Comparison of ENCODE assay signal across 2 cellular contexts in the genomic region with DNA sequence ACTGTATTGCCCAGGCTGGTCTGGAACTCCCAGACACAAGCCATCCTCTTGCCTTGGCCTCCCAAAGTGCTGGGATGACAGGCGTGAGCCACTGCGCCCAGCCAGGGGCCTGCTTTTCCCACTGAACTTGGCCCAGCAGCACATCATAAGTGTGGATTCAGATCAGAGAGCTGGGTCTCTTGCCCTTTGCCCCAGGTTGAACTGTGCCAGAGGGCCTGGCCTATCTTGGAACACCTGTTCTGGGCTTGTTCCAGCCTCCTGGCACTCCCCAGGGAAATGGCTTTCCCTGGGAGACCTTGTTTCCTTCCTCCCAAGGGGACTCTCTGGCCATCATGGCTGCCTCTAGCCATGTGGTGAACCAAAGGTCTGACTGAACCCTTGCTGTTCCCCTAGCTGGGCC.
TF ChIP-seq lines count a peak whose summit lies in the region.

No MANE protein-coding gene starts in this region.

TF ChIP-seq in liver, 16 proteins besides CTCF, POLR2A, EP300 and RAD21:
- TF ChIP-seq TAF1 (conservative IDR thresholded peaks at IDR 0.05): no peak
- TF ChIP-seq HNF4A (conservative IDR thresholded peaks at IDR 0.05): peak; percentile 76 to 77
- peak; percentile 31 for TF ChIP-seq HNF4G (IDR thresholded peaks at IDR 0.05)
- peak; percentile 79 for TF ChIP-seq SP1 (IDR thresholded peaks at IDR 0.05)
- no peak for TF ChIP-seq NR2F2 (IDR thresholded peaks at IDR 0.05)
- TF ChIP-seq, protein P1, sequence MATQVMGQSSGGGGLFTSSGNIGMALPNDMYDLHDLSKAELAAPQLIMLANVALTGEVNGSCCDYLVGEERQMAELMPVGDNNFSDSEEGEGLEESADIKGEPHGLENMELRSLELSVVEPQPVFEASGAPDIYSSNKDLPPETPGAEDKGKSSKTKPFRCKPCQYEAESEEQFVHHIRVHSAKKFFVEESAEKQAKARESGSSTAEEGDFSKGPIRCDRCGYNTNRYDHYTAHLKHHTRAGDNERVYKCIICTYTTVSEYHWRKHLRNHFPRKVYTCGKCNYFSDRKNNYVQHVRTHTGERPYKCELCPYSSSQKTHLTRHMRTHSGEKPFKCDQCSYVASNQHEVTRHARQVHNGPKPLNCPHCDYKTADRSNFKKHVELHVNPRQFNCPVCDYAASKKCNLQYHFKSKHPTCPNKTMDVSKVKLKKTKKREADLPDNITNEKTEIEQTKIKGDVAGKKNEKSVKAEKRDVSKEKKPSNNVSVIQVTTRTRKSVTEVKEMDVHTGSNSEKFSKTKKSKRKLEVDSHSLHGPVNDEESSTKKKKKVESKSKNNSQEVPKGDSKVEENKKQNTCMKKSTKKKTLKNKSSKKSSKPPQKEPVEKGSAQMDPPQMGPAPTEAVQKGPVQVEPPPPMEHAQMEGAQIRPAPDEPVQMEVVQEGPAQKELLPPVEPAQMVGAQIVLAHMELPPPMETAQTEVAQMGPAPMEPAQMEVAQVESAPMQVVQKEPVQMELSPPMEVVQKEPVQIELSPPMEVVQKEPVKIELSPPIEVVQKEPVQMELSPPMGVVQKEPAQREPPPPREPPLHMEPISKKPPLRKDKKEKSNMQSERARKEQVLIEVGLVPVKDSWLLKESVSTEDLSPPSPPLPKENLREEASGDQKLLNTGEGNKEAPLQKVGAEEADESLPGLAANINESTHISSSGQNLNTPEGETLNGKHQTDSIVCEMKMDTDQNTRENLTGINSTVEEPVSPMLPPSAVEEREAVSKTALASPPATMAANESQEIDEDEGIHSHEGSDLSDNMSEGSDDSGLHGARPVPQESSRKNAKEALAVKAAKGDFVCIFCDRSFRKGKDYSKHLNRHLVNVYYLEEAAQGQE (IDR thresholded peaks at IDR 0.05): peak; percentile 24
- TF ChIP-seq YY1 (IDR thresholded peaks at IDR 0.05): peak; percentile 23
- TF ChIP-seq EGR1 (IDR thresholded peaks at IDR 0.05; ENCODE audit: low read depth in 2 of 2): no peak
- no peak for TF ChIP-seq FOXA1 (IDR thresholded peaks at IDR 0.05)
- TF ChIP-seq RXRA (IDR thresholded peaks at IDR 0.05): peak; percentile 76 to 81

TF ChIP-seq in HepG2, 621 proteins besides CTCF, POLR2A, EP300 and RAD21:
- TF ChIP-seq TERF1 (CRISPR knock-in tag; IDR thresholded peaks at IDR 0.05) (no peak), ZNF512 (CRISPR knock-in tag; IDR thresholded peaks at IDR 0.05) (no peak), HIC2 (CRISPR knock-in tag; IDR thresholded peaks at IDR 0.05; ENCODE audit: low read depth) (no peak), ZNF337 (CRISPR knock-in tag; IDR thresholded peaks at IDR 0.05; ENCODE audit: borderline replicate concordance, low read depth) (no peak), EHMT2 (IDR thresholded peaks at IDR 0.05; ENCODE audit: borderline replicate concordance, low read depth, low read length) (no peak), NONO (IDR thresholded peaks at IDR 0.05) (no peak), NONO (CRISPR knock-in tag; conservative IDR thresholded peaks at IDR 0.05) (no peak)
- TF ChIP-seq, protein P2, sequence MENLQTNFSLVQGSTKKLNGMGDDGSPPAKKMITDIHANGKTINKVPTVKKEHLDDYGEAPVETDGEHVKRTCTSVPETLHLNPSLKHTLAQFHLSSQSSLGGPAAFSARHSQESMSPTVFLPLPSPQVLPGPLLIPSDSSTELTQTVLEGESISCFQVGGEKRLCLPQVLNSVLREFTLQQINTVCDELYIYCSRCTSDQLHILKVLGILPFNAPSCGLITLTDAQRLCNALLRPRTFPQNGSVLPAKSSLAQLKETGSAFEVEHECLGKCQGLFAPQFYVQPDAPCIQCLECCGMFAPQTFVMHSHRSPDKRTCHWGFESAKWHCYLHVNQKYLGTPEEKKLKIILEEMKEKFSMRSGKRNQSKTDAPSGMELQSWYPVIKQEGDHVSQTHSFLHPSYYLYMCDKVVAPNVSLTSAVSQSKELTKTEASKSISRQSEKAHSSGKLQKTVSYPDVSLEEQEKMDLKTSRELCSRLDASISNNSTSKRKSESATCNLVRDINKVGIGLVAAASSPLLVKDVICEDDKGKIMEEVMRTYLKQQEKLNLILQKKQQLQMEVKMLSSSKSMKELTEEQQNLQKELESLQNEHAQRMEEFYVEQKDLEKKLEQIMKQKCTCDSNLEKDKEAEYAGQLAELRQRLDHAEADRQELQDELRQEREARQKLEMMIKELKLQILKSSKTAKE (CRISPR knock-in tag; IDR thresholded peaks at IDR 0.05; ENCODE audit: borderline replicate concordance): no peak
